8 cellular contexts compared by ENCODE assay signal in the genomic region with DNA sequence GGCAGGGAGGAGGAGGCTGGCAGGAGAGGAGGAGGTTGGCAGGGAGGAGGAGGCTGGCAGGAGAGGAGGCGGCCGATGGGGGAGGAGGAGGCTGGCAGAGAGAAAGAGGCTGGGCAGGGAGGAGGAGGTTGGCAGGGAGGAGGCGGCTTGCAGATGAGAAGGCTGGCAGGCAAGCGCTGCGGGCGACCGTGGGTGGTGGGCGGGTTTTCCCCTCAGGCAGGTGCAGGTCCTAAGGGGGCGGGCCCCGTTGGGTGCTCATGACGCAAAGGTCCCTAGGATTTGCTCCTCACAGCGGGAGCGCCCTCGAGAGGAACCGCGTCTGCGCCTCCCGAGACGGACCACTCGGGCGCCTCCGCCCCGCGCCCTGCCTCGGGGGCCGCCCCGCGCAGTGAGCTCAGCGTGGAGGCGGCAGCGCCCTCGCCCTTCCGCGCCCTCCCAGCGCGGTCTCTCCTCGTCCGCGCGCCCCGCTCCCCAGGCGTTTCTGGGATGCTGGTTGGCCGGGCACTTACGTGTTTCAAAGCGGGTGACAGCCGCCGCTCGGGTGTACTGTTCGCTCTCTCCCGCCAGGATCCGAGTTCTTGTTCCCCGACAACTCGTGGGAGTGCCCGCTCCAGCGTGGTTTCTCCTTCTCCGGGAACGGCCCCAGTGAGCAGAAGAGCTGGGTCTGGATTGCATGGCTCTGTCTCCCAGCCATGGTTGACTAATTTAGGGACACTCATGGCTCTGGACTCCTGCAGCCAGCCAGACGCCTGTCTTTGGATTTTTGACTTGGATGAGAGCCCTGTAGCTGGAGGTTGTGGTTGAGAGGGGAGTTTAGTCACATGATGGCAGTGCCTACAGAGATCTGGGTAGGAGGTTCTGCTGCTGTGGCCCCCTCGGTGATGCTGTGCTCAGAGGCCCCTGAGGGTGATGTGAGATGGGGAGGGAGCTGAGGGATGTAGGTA.
DNase-seq lines count a peak whose midpoint lies in the region; ATAC-seq lines count a peak whose summit lies in the region.

No MANE protein-coding gene starts in this region.

- H3K27me3 ChIP-seq in ACC112 (ENCODE audit: insufficient read depth, low read length) (peaks cover 4% of the 10 kb centered on the region), ectodermal cell (ENCODE audit: control insufficient read depth, insufficient read depth, low read length, poor library complexity, severe bottlenecking) (peaks cover 62% of the 10 kb centered on the region)

- no peaks in the 10 kb centered on the region for H3K36me3 ChIP-seq in ACC112 (ENCODE audit: insufficient read depth, low read length)
- no peaks in the 10 kb centered on the region for H3K36me3 ChIP-seq in ectodermal cell (ENCODE audit: control insufficient read depth, insufficient read depth, low read length)
- H3K36me3 ChIP-seq in mesodermal cell (ENCODE audit: control insufficient read depth, insufficient read depth, low read length): no peaks in the 10 kb centered on the region

- H2AFZ ChIP-seq in ACC112 (ENCODE audit: low read length, unreplicated experiment): peak overlapping the region; percentile 51

- no peaks in the 10 kb centered on the region for H3K79me2 ChIP-seq in ACC112 (ENCODE audit: control insufficient read depth, insufficient read depth, low read length, unreplicated experiment)

- DNase-seq in GOT3 (lab: John Stamatoyannopoulos, UW) (peak; percentile 14), NCI-H2171 treated with DMSO at 0.1 percent for 48 hours (lab: John Stamatoyannopoulos, UW) (peak; percentile 76)
- DNase-seq in activated CD8-positive, alpha-beta memory T cell treated with anti-CD3 and anti-CD28 coated beads for 24 hours: peak; percentile 91
- peak; percentile 83 for DNase-seq in stimulated activated CD8-positive, alpha-beta memory T cell treated with anti-CD3 and anti-CD28 coated beads, Interleukin-12 subunit alpha, Interleukin-12 subunit beta, amount 100 ng/mL, for 4 hours (ENCODE audit: low read depth)

- ATAC-seq in GM19467 (IDR thresholded peaks at IDR 0.05; ENCODE audit: unreplicated experiment): no peak

- no peaks in the 10 kb centered on the region for H3K4me1 ChIP-seq in ACC112 (ENCODE audit: control insufficient read depth, insufficient read depth, low read length, unreplicated experiment)
- peaks cover 19% of the 10 kb centered on the region for H3K4me1 ChIP-seq in ectodermal cell (ENCODE audit: control insufficient read depth, insufficient read depth, low read length)
- no peaks in the 10 kb centered on the region for H3K4me1 ChIP-seq in mesodermal cell (ENCODE audit: control insufficient read depth, insufficient read depth, low read length, poor library complexity, severe bottlenecking)

- peak overlapping the region; percentile 69 for H3K4me3 ChIP-seq in ACC112 (ENCODE audit: low read depth, low read length)
- H3K4me3 ChIP-seq in ectodermal cell (ENCODE audit: insufficient read depth, low read depth, low read length): peak overlapping the region; percentile 37
- H3K4me3 ChIP-seq in mesodermal cell (ENCODE audit: extremely low read depth, insufficient read depth, low read length, poor library complexity, severe bottlenecking): peak overlapping the region; percentile 35

- H3K9me3 ChIP-seq in ectodermal cell (ENCODE audit: control insufficient read depth, low read length) (peaks cover 2% of the 10 kb centered on the region), mesodermal cell (ENCODE audit: control insufficient read depth, low read length) (peaks cover 5% of the 10 kb centered on the region)

- WGBS in ectodermal cell, 2 experiments: 2 to 3% methylated on average over 59 of the region's 59 CpGs
- 2 to 5% methylated on average over 43 to 59 of the region's 59 CpGs for WGBS in mesodermal cell (ENCODE audit: insufficient coverage in 2 of 2), 2 experiments

- H3K27ac ChIP-seq in ACC112 (ENCODE audit: low read depth, low read length): no peak overlapping the region
- no peak overlapping the region for H3K27ac ChIP-seq in ectodermal cell (ENCODE audit: insufficient read depth, low read depth, low read length, poor library complexity, severe bottlenecking)
- no peak overlapping the region for H3K27ac ChIP-seq in mesodermal cell (ENCODE audit: low read depth, low read length, severe bottlenecking)

Comparison
In these comparisons a context has a peak if more than half of its experiments do, and no peak if none do; other contexts are left out.
1. DNase-seq: peak in every context shown above with its lines; median percentile 91 in activated CD8-positive, alpha-beta memory T cell treated with anti-CD3 and anti-CD28 coated beads for 24 hours; 83 in stimulated activated CD8-positive, alpha-beta memory T cell treated with anti-CD3 and anti-CD28 coated beads, Interleukin-12 subunit alpha, Interleukin-12 subunit beta, amount 100 ng/mL, for 4 hours; 76 in NCI-H2171 treated with DMSO at 0.1 percent for 48 hours; 14 in GOT3.